13 cellular contexts compared by ENCODE assay signal in genomic region chr6:155832596-155832995, GRCh38.
A peak's percentile ranks its signal among the peaks of the same experiment; 100 is the strongest.
DNase-seq lines count a peak whose midpoint lies in the region; ATAC-seq, FAIRE-seq and TF ChIP-seq lines count a peak whose summit lies in the region.
"Had no signal": no experiment of that assay in that cellular context is flagged by ENCODE, and none has a peak within 500 bp of the region (broad histone marks: within the 10 kb centered on the region; RNA-seq: fewer than 3 reads in every experiment).

No MANE protein-coding gene starts in this region.

- no peak overlapping the region for H2AFZ ChIP-seq in GM12878 (ENCODE audit: control insufficient read depth, low read depth, low read length)

- in situ Hi-C loops in GM12878 (cut with MboI), result no loop called here

- CTCF ChIA-PET in GM12878 (lab: Yijun Ruan, JAX), result no interaction called here

- H3K27me3 ChIP-seq in GM12878 (replicated peaks in 1 of 2; ENCODE audit: control insufficient read depth in 2 of 2, insufficient read depth in 2 of 2, low read length in 1 of 2), result no peaks in the 10 kb centered on the region
- H3K27me3 ChIP-seq: transverse colon had no signal

- RAD21 ChIA-PET in GM12878 (lab: Charles Lee; ENCODE audit: unreplicated experiment), result no interaction called here

- H3K4me2 ChIP-seq in GM12878 (ENCODE audit: control insufficient read depth, insufficient read depth), result no peak overlapping the region

- no peaks in the 10 kb centered on the region for H3K9me3 ChIP-seq in GM12878 (replicated peaks; ENCODE audit: control insufficient read depth, insufficient read depth, low read length)
- H3K9me3 ChIP-seq: transverse colon had no signal

- H4K20me1 ChIP-seq in GM12878 (ENCODE audit: control insufficient read depth, insufficient read depth), result no peaks in the 10 kb centered on the region

- no peak for TF ChIP-seq EP300 in GM12878 (IDR thresholded peaks at IDR 0.05; ENCODE audit: borderline replicate concordance in 1 of 2, control insufficient read depth in 1 of 2, low read depth in 2 of 2, low read length in 2 of 2)

- peak; percentile 49; the same call in 2 of the 3 replicates for ATAC-seq in GM12878
- ATAC-seq in stimulated activated memory B cell treated with anti-CD40 and anti-IgM and Interleukin-4, amounts not matched to agents 10 μg/mL and 1 μg/mL and 100 μg/mL, for 72 hours, result no peak

- DNase-seq in DMS53 treated with DMSO at 0.1 percent for 48 hours (lab: John Stamatoyannopoulos, UW; ENCODE audit: unreplicated experiment), result peak; percentile 36
- DNase-seq in HTR-8/SVneo (ENCODE audit: insufficient read length, low spot score), result peak; percentile 3
- DNase-seq in GM12878 (ENCODE audit: low read depth, low spot score), result no peak
- DNase-seq in iPS-NIHi7 (ENCODE audit: extremely low spot score), result peak; percentile 21
- no peak for DNase-seq in frontal cortex (ENCODE audit: low spot score in 2 of 2)
- no peak for DNase-seq in stimulated activated CD4-positive, alpha-beta T cell treated with anti-CD3 and anti-CD28 coated beads, Interleukin-4, amount 100 ng/mL, for 4 hours
- no peak for DNase-seq in C1 segment of cervical spinal cord (lab: John Stamatoyannopoulos, UW)
- DNase-seq: activated B cell treated with CpG ODN at 0.5 μM for 24 hours, Calu3, transverse colon had no signal

- intact Hi-C loops in GM12878 (cut with micrococcal nuclease; ENCODE audit: unreplicated experiment), result no loop called here

- no peak overlapping the region for H3K27ac ChIP-seq in GM12878 (ENCODE audit: control insufficient read depth, insufficient read depth)
- H3K27ac ChIP-seq: RWPE1, transverse colon had no signal

- POLR2A ChIA-PET in GM12878 (lab: Charles Lee), result no interaction called here

- no peaks in the 10 kb centered on the region for H3K4me1 ChIP-seq in GM12878 (ENCODE audit: control insufficient read depth, insufficient read depth, low read length)
- H3K4me1 ChIP-seq: transverse colon had no signal

- H3K27ac Mint-ChIP-seq in stimulated activated memory B cell treated with anti-CD40 and anti-IgM and Interleukin-4, amounts not matched to agents 10 μg/mL and 1 μg/mL and 100 μg/mL, for 72 hours, result no peak overlapping the region
- H3K27ac Mint-ChIP-seq: activated B cell treated with CpG ODN at 0.5 μM for 24 hours had no signal

- no peak overlapping the region for H3K4me3 Mint-ChIP-seq in stimulated activated memory B cell treated with anti-CD40 and anti-IgM and Interleukin-4, amounts not matched to agents 10 μg/mL and 1 μg/mL and 100 μg/mL, for 72 hours
- H3K4me3 Mint-ChIP-seq: activated B cell treated with CpG ODN at 0.5 μM for 24 hours had no signal

- TF ChIP-seq POLR2A in GM12878 (IDR thresholded peaks at IDR 0.05; ENCODE audit: low read depth, low read length), result no peak

- H3K4me1 Mint-ChIP-seq in stimulated activated memory B cell treated with anti-CD40 and anti-IgM and Interleukin-4, amounts not matched to agents 10 μg/mL and 1 μg/mL and 100 μg/mL, for 72 hours, result no peaks in the 10 kb centered on the region
- H3K4me1 Mint-ChIP-seq: activated B cell treated with CpG ODN at 0.5 μM for 24 hours had no signal

- no peaks in the 10 kb centered on the region for H3K79me2 ChIP-seq in GM12878 (ENCODE audit: control insufficient read depth, insufficient read depth, low read length)

- WGBS in GM12878 (ENCODE audit: insufficient coverage, insufficient replicate concordance, low lambda C conversion rate, missing lambda C conversion rate), result 17% methylated on average over 4 of the region's 4 CpGs

- no peaks in the 10 kb centered on the region for H3K36me3 Mint-ChIP-seq in stimulated activated memory B cell treated with anti-CD40 and anti-IgM and Interleukin-4, amounts not matched to agents 10 μg/mL and 1 μg/mL and 100 μg/mL, for 72 hours

- no peak overlapping the region for H3K9ac ChIP-seq in GM12878 (ENCODE audit: control insufficient read depth, insufficient read depth, low read length)

- H3K9me3 Mint-ChIP-seq in stimulated activated memory B cell treated with anti-CD40 and anti-IgM and Interleukin-4, amounts not matched to agents 10 μg/mL and 1 μg/mL and 100 μg/mL, for 72 hours, result no peaks in the 10 kb centered on the region
- H3K9me3 Mint-ChIP-seq: activated B cell treated with CpG ODN at 0.5 μM for 24 hours had no signal

- TF ChIP-seq CTCF in GM12878 (IDR thresholded peaks at IDR 0.05 in 2 of 3, conservative IDR thresholded peaks at IDR 0.05 in 1 of 3; ENCODE audit: control insufficient read depth in 2 of 3, extremely low read depth in 1 of 3, insufficient read depth in 1 of 3, low read depth in 3 of 3, low read length in 3 of 3), result no peak; a peak in 1 of 6 replicates

- 0 out of 2 replicates have a peak, but pooled peaks have one; percentile 17 for TF ChIP-seq RAD21 in GM12878 (IDR thresholded peaks at IDR 0.05; ENCODE audit: insufficient read depth, low read depth, low read length)

- SMC1A ChIA-PET in GM12878 (lab: Charles Lee; ENCODE audit: uncharacterized antibody, unreplicated experiment), result no interaction called here

- no TSS peak for BruUV-seq in GM12878 (replicated peaks; lab: Mats Ljungman, UMichigan)

- H3K4me3 ChIP-seq in GM12878, result no peak overlapping the region
- H3K4me3 ChIP-seq: transverse colon had no signal

- no peaks in the 10 kb centered on the region for H3K27me3 Mint-ChIP-seq in stimulated activated memory B cell treated with anti-CD40 and anti-IgM and Interleukin-4, amounts not matched to agents 10 μg/mL and 1 μg/mL and 100 μg/mL, for 72 hours
- H3K27me3 Mint-ChIP-seq: activated B cell treated with CpG ODN at 0.5 μM for 24 hours had no signal

- FAIRE-seq in HTR-8/SVneo (lab: Jason Lieb, UNC) (no peak), GM12878 (lab: Jason Lieb, UNC) (no peak), frontal cortex (lab: Jason Lieb, UNC) (no peak)
- FAIRE-seq: colon had no signal

- H3K36me3 ChIP-seq in GM12878 (ENCODE audit: control insufficient read depth in 2 of 2, insufficient read depth in 2 of 2, low read length in 1 of 2), result no peaks in the 10 kb centered on the region
- H3K36me3 ChIP-seq: transverse colon had no signal

TF ChIP-seq in GM12878, 131 proteins besides CTCF, POLR2A, EP300 and RAD21:
- TF ChIP-seq PAX8 (IDR thresholded peaks at IDR 0.05) (no peak), SMC3 (IDR thresholded peaks at IDR 0.05; ENCODE audit: borderline replicate concordance, low read length) (peak; percentile 29; the same call in 1 of the 2 replicates)
TF ChIP-seq in GM12878: peak in this region for 1.

Comparison
In these comparisons a context has a peak if more than half of its experiments do, and no peak if none do; other contexts are left out.
1. DNase-seq: peak in DMS53 treated with DMSO at 0.1 percent for 48 hours (single experiment), HTR-8/SVneo (single experiment) and iPS-NIHi7 (single experiment); none in GM12878 (single experiment), frontal cortex (0 of 2), stimulated activated CD4-positive, alpha-beta T cell treated with anti-CD3 and anti-CD28 coated beads, Interleukin-4, amount 100 ng/mL, for 4 hours (0 of 2) and C1 segment of cervical spinal cord (0 of 14).